Comparison of ENCODE assay signal across 8 cellular contexts in the genomic region with DNA sequence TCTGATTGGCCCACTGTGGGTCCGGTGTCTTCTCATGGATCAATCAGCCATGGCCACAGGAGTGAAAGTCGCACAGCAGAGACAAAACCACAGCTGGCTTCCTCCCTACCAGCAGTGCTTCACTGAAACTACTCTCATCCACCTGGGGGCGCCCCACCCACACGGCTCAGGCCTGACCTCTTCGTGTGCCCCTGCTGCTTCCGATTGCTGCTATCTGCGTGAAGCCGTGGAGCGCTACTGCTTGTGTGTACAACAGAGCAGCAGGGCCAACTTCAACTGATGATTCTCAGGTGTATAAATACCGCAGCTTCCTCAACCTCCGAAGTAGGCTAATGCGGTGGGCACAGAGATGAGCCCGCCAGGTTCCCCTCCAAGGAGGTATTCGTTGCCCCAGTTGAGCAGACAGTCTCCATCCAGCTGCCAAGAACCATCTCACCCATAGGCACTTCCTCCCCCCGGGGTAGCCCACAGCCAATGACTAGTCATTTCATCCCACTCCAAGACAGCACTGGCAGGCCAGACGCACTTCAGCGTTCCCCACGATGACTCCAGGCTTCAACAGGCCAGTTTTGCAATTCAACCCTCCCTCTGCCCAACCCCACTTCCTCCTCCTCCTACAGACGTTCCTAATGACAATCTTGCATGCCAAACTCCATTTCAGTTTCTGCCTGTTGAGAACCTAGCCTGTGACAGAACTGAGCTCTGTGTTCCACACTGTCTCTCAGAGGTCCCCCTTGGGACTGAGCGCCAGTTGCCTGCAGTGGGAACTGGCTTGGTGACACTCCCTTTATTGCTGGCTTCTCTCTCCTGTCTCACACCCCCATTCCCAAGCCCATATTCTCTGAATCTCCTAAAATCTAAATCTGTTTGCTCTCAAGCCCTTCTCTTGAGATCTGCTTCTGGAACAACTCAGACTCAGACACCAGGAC. TPM values are rescaled to one million over a fixed set of nuclear protein-coding genes. Genes with fewer than 3 reads are reported as not detected.
DNase-seq lines count a peak whose midpoint lies in the region; ATAC-seq and TF ChIP-seq lines count a peak whose summit lies in the region.

No MANE protein-coding gene starts in this region.

- peaks cover 9 to 47% of the 10 kb centered on the region in 2 donors for H3K27me3 Mint-ChIP-seq in natural killer cell (ENCODE audit: low read depth in 2 of 2)

- H3K27ac ChIP-seq in colonic mucosa: no peak overlapping the region

- peak; percentile 78 for ATAC-seq in GM19463 (IDR thresholded peaks at IDR 0.05; ENCODE audit: unreplicated experiment)
- peak; percentile 87 to 88 for ATAC-seq in activated CD4-positive, CD25-positive, alpha-beta regulatory T cell treated with anti-CD3 and anti-CD28 coated beads, Interleukin-2, amount 50 U/mL, for 24 hours
- ATAC-seq in natural killer cell: peak; percentile 91 to 95 (median 94)

- no peaks in the 10 kb centered on the region for H3K9me3 ChIP-seq in MG63
- H3K9me3 ChIP-seq in colonic mucosa: no peaks in the 10 kb centered on the region

- TF ChIP-seq CTCF in colonic mucosa (IDR thresholded peaks at IDR 0.05): peak; percentile 18
- peak; percentile 20 for TF ChIP-seq CTCF in natural killer cell (IDR thresholded peaks at IDR 0.05)

- H3K4me1 Mint-ChIP-seq in natural killer cell: peaks cover 12 to 24% of the 10 kb centered on the region in 2 donors

- H3K27me3 ChIP-seq in MG63: no peaks in the 10 kb centered on the region
- H3K27me3 ChIP-seq in colonic mucosa: no peaks in the 10 kb centered on the region

- H3K9ac ChIP-seq in colonic mucosa (ENCODE audit: low read depth in 2 of 2, low read length in 2 of 2): no peak overlapping the region

- no peaks in the 10 kb centered on the region for H3K4me1 ChIP-seq in colonic mucosa

- no peaks in the 10 kb centered on the region for H3K9me3 Mint-ChIP-seq in natural killer cell

- peak overlapping the region; percentile 43 for H3K4me3 Mint-ChIP-seq in natural killer cell

- H3K4me3 ChIP-seq in MG63: no peak overlapping the region
- no peak overlapping the region for H3K4me3 ChIP-seq in colonic mucosa

- H3K36me3 Mint-ChIP-seq in natural killer cell: no peaks in the 10 kb centered on the region

- intact Hi-C loops in colonic mucosa (cut with DNase I): loop anchor here (10.0 kb wide), 1 partner anchor 255 kb away; no protein-coding TSS in a partner anchor
- intact Hi-C loops in natural killer cell (cut with micrococcal nuclease): no loop called here

- H3K27ac Mint-ChIP-seq in natural killer cell: peak overlapping the region in 1 of 2 donors; percentile 58

- peak; percentile 86 for DNase-seq in CD1c-positive myeloid dendritic cell (ENCODE audit: extremely low spot score)
- peak; percentile 77 for DNase-seq in MG63
- DNase-seq in colonic mucosa: peak; percentile 29
- DNase-seq in natural killer cell: peak; percentile 41
- DNase-seq in stromal cell of bone marrow (ENCODE audit: low read depth): peak; percentile 65
- DNase-seq in hippocampal formation (lab: John Stamatoyannopoulos, UW): no peak

- no peaks in the 10 kb centered on the region for H3K36me3 ChIP-seq in MG63
- H3K36me3 ChIP-seq in colonic mucosa: no peaks in the 10 kb centered on the region

RNA-seq across cellular contexts. Expression of gene ATP6AP2, which starts 41.3 kb away (rescaled TPM):
- 132 and 174 TPM in 2 replicates for total RNA-seq in MG63 (2014; rRNA removed; shearing (Covaris generic); ENCODE audit: low replicate concordance)
- 100 to 1,000 TPM in 1 of 2 donors, 10 to 100 TPM in 1; 81.9 to 114 TPM for total RNA-seq in colonic mucosa
- 100 to 1,000 TPM in 1 of 3 donors, 10 to 100 TPM in 2; 94.3 to 102 (median 99.9) TPM for total RNA-seq in natural killer cell

Comparison
In these comparisons a context has a peak if more than half of its experiments do, and no peak if none do; other contexts are left out.
1. DNase-seq: peak in CD1c-positive myeloid dendritic cell (single experiment), MG63 (single experiment), colonic mucosa (single experiment), natural killer cell (single experiment) and stromal cell of bone marrow (single experiment); none in hippocampal formation (0 of 2).
2. Peak in every context shown above with its lines, with median percentiles within 50 percentile points of each other: ATAC-seq.